Comparison of ENCODE assay signal across 8 cellular contexts in genomic region chr12:26870491-26871419, GRCh38. TPM values are rescaled to one million over a fixed set of nuclear protein-coding genes. Genes with fewer than 3 reads are reported as not detected.
A peak's percentile ranks its signal among the peaks of the same experiment; 100 is the strongest.
DNase-seq lines count a peak whose midpoint lies in the region; ATAC-seq and TF ChIP-seq lines count a peak whose summit lies in the region.

No MANE protein-coding gene starts in this region.

- CTCF ChIA-PET in AG04449 (lab: Yijun Ruan, JAX) (interaction anchor here (1.0 to 5.1 kb wide), 5 partner anchors 9 to 38 kb away, joined by 3 to 51 read pairs (median 4); no protein-coding TSS in a partner anchor), Panc1 (lab: Charles Lee) (no interaction called here)

- DNase-seq in AG04449 (ENCODE audit: low read depth, low spot score) (peak; percentile 10), Panc1 (ENCODE audit: low read depth, low spot score) (no peak), left cardiac atrium (peak; percentile 33)
- DNase-seq in activated effector memory CD4-positive, alpha-beta T cell treated with Interleukin-2 at 50 U/mL for 16 hours, result no peak

- no peaks in the 10 kb centered on the region; the same call in 1 of the 2 replicates for H3K27me3 ChIP-seq in Panc1 (ENCODE audit: control insufficient read depth, insufficient read depth, low read length)

- H3K9me3 ChIP-seq in Panc1 (ENCODE audit: control insufficient read depth, insufficient read depth, low read depth, low read length), result no peaks in the 10 kb centered on the region

- no peaks in the 10 kb centered on the region for H3K36me3 ChIP-seq in Panc1 (ENCODE audit: control insufficient read depth, insufficient read depth, low read length)

- H3K4me1 ChIP-seq in Panc1 (ENCODE audit: control insufficient read depth, insufficient read depth, low read length), result no peaks in the 10 kb centered on the region

- intact Hi-C loops in Panc1 (cut with micrococcal nuclease; ENCODE audit: unreplicated experiment), result no loop called here
- intact Hi-C loops in left cardiac atrium (cut with DNase I), result no loop called here

- ATAC-seq in HG03432 (IDR thresholded peaks at IDR 0.05; ENCODE audit: unreplicated experiment) (peak; percentile 39), Panc1 (0 out of 2 replicates have a peak, but pooled peaks have one; percentile 50), left cardiac atrium (peak; percentile 65 to 88), HG03159 (IDR thresholded peaks at IDR 0.05; ENCODE audit: unreplicated experiment) (no peak), GM18519 (IDR thresholded peaks at IDR 0.05; ENCODE audit: low FRiP score, unreplicated experiment) (no peak), HG02840 (IDR thresholded peaks at IDR 0.05; ENCODE audit: low FRiP score, unreplicated experiment) (no peak)

- in situ Hi-C loops in Panc1 (cut with HindIII; ENCODE audit: low pct_unique_long_range_greater_than_20kb, low sequenced_read_pairs), result no loop called here

- H3K4me3 ChIP-seq in AG04449 (ENCODE audit: low read depth, low read length) (no peak overlapping the region), Panc1 (ENCODE audit: low read depth in 2 of 2, low read length in 2 of 2) (no peak overlapping the region)

- no TSS peak for BruUV-seq in Panc1 (replicated peaks; lab: Mats Ljungman, UMichigan)

- TF ChIP-seq CTCF in AG04449 (IDR thresholded peaks at IDR 0.05; ENCODE audit: insufficient read depth, low read length, missing control alignments) (no peak), Panc1 (IDR thresholded peaks at IDR 0.05) (no peak)

- POLR2A ChIA-PET in AG04449 (lab: Yijun Ruan, JAX), result no interaction called here
- POLR2A ChIA-PET in Panc1 (lab: Charles Lee), result no interaction called here

- H3K27ac ChIP-seq in Panc1 (ENCODE audit: low read length), result no peak overlapping the region

RNA-seq across cellular contexts. Expression of gene ITPR2, which starts 37.8 kb away (rescaled TPM):
- total RNA-seq in Panc1 (2021; ENCODE audit: unreplicated experiment) (41.8 TPM), left cardiac atrium (10 to 100 TPM; 25.4 to 26.7 TPM)
- 11.8 TPM for polyA plus RNA-seq in Panc1 (2012; ENCODE audit: insufficient read length)

Comparison
In these comparisons a context has a peak if more than half of its experiments do, and no peak if none do; other contexts are left out.
1. DNase-seq: peak in AG04449 (single experiment) and left cardiac atrium (single experiment); none in Panc1 (single experiment) and activated effector memory CD4-positive, alpha-beta T cell treated with Interleukin-2 at 50 U/mL for 16 hours (single experiment).
2. ATAC-seq: peak in HG03432 (single experiment), Panc1 (single experiment) and left cardiac atrium (2 of 2); none in HG03159 (single experiment), GM18519 (single experiment) and HG02840 (single experiment).